8 cellular contexts compared by ENCODE assay signal in the genomic region with DNA sequence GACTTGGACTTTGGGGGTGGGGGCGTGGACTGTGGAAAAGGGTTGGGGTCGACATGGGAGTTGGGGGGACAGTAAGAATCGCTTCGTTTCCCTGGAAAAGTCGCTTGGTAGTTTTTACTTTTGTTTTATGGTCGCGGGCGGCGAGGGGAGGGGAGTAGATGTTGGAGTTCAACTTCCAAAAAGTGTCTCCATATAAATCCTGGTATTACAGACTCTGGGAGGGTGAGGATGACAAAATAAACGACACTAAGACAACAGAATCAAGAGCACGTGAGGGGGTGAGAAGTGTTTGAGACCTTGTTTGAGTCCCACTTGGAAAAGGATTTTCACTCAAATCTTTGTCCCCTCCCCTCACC. TPM values are rescaled to one million over a fixed set of nuclear protein-coding genes. Genes with fewer than 3 reads are reported as not detected.
DNase-seq lines count a peak whose midpoint lies in the region; ATAC-seq and TF ChIP-seq lines count a peak whose summit lies in the region.
"Had no signal": no experiment of that assay in that cellular context is flagged by ENCODE, and none has a peak within 500 bp of the region (broad histone marks: within the 10 kb centered on the region; RNA-seq: fewer than 3 reads in every experiment).

No MANE protein-coding gene starts in this region.

- peaks cover 4% of the 10 kb centered on the region for H3K4me1 ChIP-seq in NT2/D1 (ENCODE audit: insufficient read depth, insufficient read length)

- peaks cover 31% of the 10 kb centered on the region for H3K4me1 Mint-ChIP-seq in progenitor cell of endocrine pancreas (ENCODE audit: low read depth)

- H3K4me3 ChIP-seq in GM12875 (ENCODE audit: low read depth, low read length) = peak overlapping the region; percentile 42
- peak overlapping the region; percentile 65 for H3K4me3 ChIP-seq in NT2/D1 (ENCODE audit: insufficient read length, low read depth)
- peak overlapping the region; percentile 71 for H3K4me3 ChIP-seq in epithelial cell of esophagus (ENCODE audit: low read length)

- no peaks in the 10 kb centered on the region for H3K9me3 Mint-ChIP-seq in progenitor cell of endocrine pancreas (ENCODE audit: low read depth)

- H3K36me3 ChIP-seq in NT2/D1 (ENCODE audit: insufficient read depth, insufficient read length, low read length) = no peaks in the 10 kb centered on the region

- peaks cover 52% of the 10 kb centered on the region for H3K27me3 ChIP-seq in NT2/D1 (ENCODE audit: insufficient read depth, insufficient read length)
- H3K27me3 ChIP-seq: testis had no signal

- DNase-seq in NT2/D1 (ENCODE audit: low read depth, low spot score) (no peak), epithelial cell of esophagus (ENCODE audit: low read depth) (peak; percentile 44), progenitor cell of endocrine pancreas (ENCODE audit: low spot score, unreplicated experiment) (no peak), 8988T (no peak), HK-2 (ENCODE audit: unreplicated experiment) (no peak)

- no peaks in the 10 kb centered on the region for H3K36me3 Mint-ChIP-seq in progenitor cell of endocrine pancreas (ENCODE audit: insufficient read depth)

- no peaks in the 10 kb centered on the region for H3K9me3 ChIP-seq in NT2/D1 (ENCODE audit: insufficient read depth, low read length)
- H3K9me3 ChIP-seq: testis had no signal

- H3K27ac Mint-ChIP-seq in progenitor cell of endocrine pancreas = peak overlapping the region; percentile 36

- ATAC-seq in HG02970 (IDR thresholded peaks at IDR 0.05; ENCODE audit: low FRiP score, unreplicated experiment) = no peak

- TF ChIP-seq CTCF in GM12875 (IDR thresholded peaks at IDR 0.05; ENCODE audit: borderline replicate concordance, insufficient read depth, low read depth, low read length) (no peak), epithelial cell of esophagus (IDR thresholded peaks at IDR 0.05; ENCODE audit: insufficient read depth, low read depth, low read length, missing control alignments) (no peak), progenitor cell of endocrine pancreas (IDR thresholded peaks at IDR 0.05; ENCODE audit: unreplicated experiment) (no peak)

- peaks cover 75% of the 10 kb centered on the region for H3K27me3 Mint-ChIP-seq in progenitor cell of endocrine pancreas

- no peak overlapping the region for H3K9ac ChIP-seq in NT2/D1 (ENCODE audit: insufficient read length, low read depth)

- H3K4me3 Mint-ChIP-seq in progenitor cell of endocrine pancreas (ENCODE audit: low read depth) = peak overlapping the region; percentile 72

RNA-seq across cellular contexts. Expression of a gene that starts 0.7 kb away (rescaled TPM):
- total RNA-seq in progenitor cell of endocrine pancreas = 2.3 and 2.9 TPM in 2 replicates
